ENCODE assay signal across 8 cellular contexts in genomic region chr22:39040538-39041296, GRCh38. TPM values are rescaled to one million over a fixed set of nuclear protein-coding genes. Genes with fewer than 3 reads are reported as not detected.
DNase-seq lines count a peak whose midpoint lies in the region; TF ChIP-seq lines count a peak whose summit lies in the region.
"Not testable (repeated sequence)": the region's sequence is repeated elsewhere in the genome, so short reads cannot be mapped to it uniquely, and the experiment has no call there.

TSS of gene APOBEC3F (plus strand) at chr22:39040864. CDS start at chr22:39040961, 97 bp downstream.

- TF ChIP-seq CTCF in neural progenitor cell (IDR thresholded peaks at IDR 0.05); stomach (IDR thresholded peaks at IDR 0.05): not testable (repeated sequence)

- not testable (repeated sequence) for H3K36me3 Mint-ChIP-seq in activated naive CD8-positive, alpha-beta T cell treated with anti-CD3 and anti-CD28 coated beads for 36 hours; neural progenitor cell

- H3K27me3 ChIP-seq in GM23248 (replicated peaks; ENCODE audit: insufficient read depth); neural progenitor cell; stomach: not testable (repeated sequence)

- H3K4me1 ChIP-seq in GM23248 (ENCODE audit: insufficient read depth) = not testable (repeated sequence)
- H3K4me1 ChIP-seq in neural progenitor cell (peaks cover 20% of the 10 kb centered on the region), stomach (peaks cover 8 to 23% (median 16%) of the 10 kb centered on the region in 4 donors)

- not testable (repeated sequence) for H4K20me1 ChIP-seq in GM23248 (ENCODE audit: insufficient read depth); neural progenitor cell (ENCODE audit: low read depth)

- H2AFZ ChIP-seq in GM23248 (peak within 1 kb of the TSS; percentile 94), neural progenitor cell (replicated peaks) (peak within 1 kb of the TSS; percentile 54)

- H3K9me2 ChIP-seq in GM23248 (ENCODE audit: insufficient read depth) = not testable (repeated sequence)

- peak; percentile 14 for DNase-seq in G401 (ENCODE audit: low spot score)
- DNase-seq in GM23248 = peak; percentile 63
- DNase-seq in Jurkat, Clone E6-1 (ENCODE audit: low read depth, low spot score); glomerular endothelial cell (ENCODE audit: extremely low read depth, low read depth, low spot score): not testable (repeated sequence)
- DNase-seq in activated naive CD8-positive, alpha-beta T cell treated with anti-CD3 and anti-CD28 coated beads for 36 hours = peak; percentile 86
- DNase-seq in neural progenitor cell (ENCODE audit: low spot score) = peak; percentile 58
- peak; percentile 71 for DNase-seq in stomach

- H3F3A ChIP-seq in GM23248 (ENCODE audit: insufficient read depth) = not testable (repeated sequence)
- peaks cover 12% of the 10 kb centered on the region for H3F3A ChIP-seq in neural progenitor cell (ENCODE audit: low read depth)

- H3K4me3 Mint-ChIP-seq in activated naive CD8-positive, alpha-beta T cell treated with anti-CD3 and anti-CD28 coated beads for 36 hours = peak within 1 kb of the TSS; percentile 93
- H3K4me3 Mint-ChIP-seq in neural progenitor cell = peak within 1 kb of the TSS; percentile 79

- WGBS in GM23248 (ENCODE audit: low coverage in 1 of 2, low lambda C conversion rate in 2 of 2, missing lambda C conversion rate in 2 of 2), 2 experiments = 1% methylated on average over 16 to 21 of the region's 21 CpGs
- WGBS in stomach, 5 donors = 0 to 2% (median 1%) methylated on average over 15 to 21 of the region's 21 CpGs

- H3K4me1 Mint-ChIP-seq in activated naive CD8-positive, alpha-beta T cell treated with anti-CD3 and anti-CD28 coated beads for 36 hours = peaks cover 40% of the 10 kb centered on the region
- peaks cover 41% of the 10 kb centered on the region for H3K4me1 Mint-ChIP-seq in neural progenitor cell

- in situ Hi-C loops in G401 (cut with HindIII; ENCODE audit: low sequenced_read_pairs); GM23248 (cut with MboI): not testable (repeated sequence)

- peak within 1 kb of the TSS; percentile 92 for H3K27ac Mint-ChIP-seq in activated naive CD8-positive, alpha-beta T cell treated with anti-CD3 and anti-CD28 coated beads for 36 hours
- peak within 1 kb of the TSS; percentile 88 for H3K27ac Mint-ChIP-seq in neural progenitor cell

- H3K4me2 ChIP-seq in GM23248 (ENCODE audit: unreplicated experiment) = peak within 1 kb of the TSS; percentile 94
- peak within 1 kb of the TSS; percentile 90 for H3K4me2 ChIP-seq in neural progenitor cell

- TF ChIP-seq EP300 in stomach (IDR thresholded peaks at IDR 0.05) = not testable (repeated sequence)

- peak within 1 kb of the TSS; percentile 84 for H3K9ac ChIP-seq in GM23248
- H3K9ac ChIP-seq in neural progenitor cell = not testable (repeated sequence)

- H3K9me3 Mint-ChIP-seq in activated naive CD8-positive, alpha-beta T cell treated with anti-CD3 and anti-CD28 coated beads for 36 hours; neural progenitor cell: not testable (repeated sequence)

- not testable (repeated sequence) for H3K9me3 ChIP-seq in GM23248 (ENCODE audit: low read depth); neural progenitor cell (ENCODE audit: low read depth); stomach

- not testable (repeated sequence) for H3K36me3 ChIP-seq in GM23248 (ENCODE audit: low read depth); neural progenitor cell
- H3K36me3 ChIP-seq in stomach = peaks cover 0 to 20% (median 14%) of the 10 kb centered on the region in 4 donors

- H3K27me3 Mint-ChIP-seq in activated naive CD8-positive, alpha-beta T cell treated with anti-CD3 and anti-CD28 coated beads for 36 hours = not testable (repeated sequence)
- H3K27me3 Mint-ChIP-seq in neural progenitor cell (ENCODE audit: insufficient read depth, low read depth) = peaks cover 11% of the 10 kb centered on the region

- H3K4me3 ChIP-seq in GM23248 (peak within 1 kb of the TSS; percentile 87), neural progenitor cell (peak within 1 kb of the TSS; percentile 49), stomach (peak within 1 kb of the TSS; percentile 59 to 75 (median 61))
- H3K4me3 ChIP-seq in Jurkat, Clone E6-1 (ENCODE audit: low read length) = peak within 1 kb of the TSS; percentile 56

- H3K79me2 ChIP-seq in GM23248 (ENCODE audit: insufficient read depth); neural progenitor cell (ENCODE audit: low read depth): not testable (repeated sequence)

- intact Hi-C loops in T-helper 2 cell treated with Interferon-gamma antibody and Interleukin-4, amounts not matched to agents 100 ng/mL and 5 ng/mL, for 36 hours (cut with micrococcal nuclease); stomach (cut with DNase I; ENCODE audit: low total_unique reads): not testable (repeated sequence)

- not testable (repeated sequence) for TF ChIP-seq POLR2A in stomach (IDR thresholded peaks at IDR 0.05)

- H3K27ac ChIP-seq in GM23248 (peak within 1 kb of the TSS; percentile 44; the same call in 1 of the 2 replicates), neural progenitor cell (peak within 1 kb of the TSS; percentile 87), stomach (peak within 1 kb of the TSS; percentile 70 to 94 (median 90))

RNA-seq across cellular contexts. Expression of gene APOBEC3F, which starts in this region (rescaled TPM):
- 4.7 and 9.7 TPM in 2 replicates for total RNA-seq in G401 (2014; rRNA removed; shearing (Covaris generic))
- 0.51 and 10.1 TPM in 2 replicates for total RNA-seq in GM23248 (2014; rRNA removed; shearing (Covaris generic))
- polyA plus RNA-seq in GM23248 (2016; fragmentation: Nextera tagmentation; extraction: Ambion mirVana) (6.2 and 7.3 TPM in 2 replicates), stomach (1 to 10 TPM; 4.1 to 8.2 (median 4.6) TPM)
- 2.5 TPM for polyA plus RNA-seq in Jurkat, Clone E6-1 (2012; ENCODE audit: insufficient read depth, insufficient read length)
- total RNA-seq in T-helper 2 cell treated with Interferon-gamma antibody and Interleukin-4, amounts not matched to agents 100 ng/mL and 5 ng/mL, for 36 hours = 28.3 and 28.7 TPM in 2 replicates
- 10 to 100 TPM; 19.4 to 20.4 TPM for total RNA-seq in activated naive CD8-positive, alpha-beta T cell treated with anti-CD3 and anti-CD28 coated beads for 36 hours
- total RNA-seq in glomerular endothelial cell (4.9 and 11.4 TPM in 2 replicates), neural progenitor cell (ENCODE audit: low replicate concordance) (0.45 and 2.8 TPM in 2 replicates), stomach (1 to 10 TPM in 3 of 5 donors, under 1 TPM in 1, not detected in 1; 0.89 to 4.1 (median 2.3) TPM)
